ENCODE assay signal across 8 cellular contexts in genomic region chr9:119289740-119290139, GRCh38.
A peak's percentile ranks its signal among the peaks of the same experiment; 100 is the strongest.
DNase-seq lines count a peak whose midpoint lies in the region; ATAC-seq and TF ChIP-seq lines count a peak whose summit lies in the region.

No MANE protein-coding gene starts in this region.

- no peaks in the 10 kb centered on the region for H3K9me3 Mint-ChIP-seq in osteocyte (ENCODE audit: unreplicated experiment)

- ATAC-seq in GM21390 (IDR thresholded peaks at IDR 0.05; ENCODE audit: unreplicated experiment), result peak; percentile 90
- no peak for ATAC-seq in HG03378 (IDR thresholded peaks at IDR 0.05; ENCODE audit: unreplicated experiment)

- H3K27me3 Mint-ChIP-seq in osteocyte (ENCODE audit: unreplicated experiment), result no peaks in the 10 kb centered on the region

- H3K4me3 ChIP-seq in fibroblast of pulmonary artery (replicated peaks; ENCODE audit: low read depth, low read length), result no peak overlapping the region

- DNase-seq in NCI-H446 (lab: John Stamatoyannopoulos, UW) (peak; percentile 20 to 57), NCI-H446 treated with DMSO at 0.1 percent for 48 hours (lab: John Stamatoyannopoulos, UW) (no peak), KBM-7 (peak; percentile 55), SHP77 (lab: John Stamatoyannopoulos, UW) (peak; percentile 4 to 51), fibroblast of pulmonary artery (ENCODE audit: low read depth) (peak; percentile 28), osteocyte (ENCODE audit: extremely low spot score, unreplicated experiment) (no peak)

- H3K36me3 Mint-ChIP-seq in osteocyte (ENCODE audit: unreplicated experiment), result no peaks in the 10 kb centered on the region

- no peaks in the 10 kb centered on the region for H3K4me1 Mint-ChIP-seq in osteocyte (ENCODE audit: unreplicated experiment)

- peak; percentile 36 for TF ChIP-seq CTCF in fibroblast of pulmonary artery (IDR thresholded peaks at IDR 0.05; ENCODE audit: low read length, missing control alignments)
- TF ChIP-seq CTCF in osteocyte (IDR thresholded peaks at IDR 0.05), result peak; percentile 69

- in situ Hi-C loops in KBM-7 (cut with MboI; ENCODE audit: low pct_unique_long_range_greater_than_20kb, low sequenced_read_pairs), result no loop called here

- H3K4me3 Mint-ChIP-seq in osteocyte (ENCODE audit: unreplicated experiment), result no peak overlapping the region

- H3K27ac Mint-ChIP-seq in osteocyte (ENCODE audit: unreplicated experiment), result no peak overlapping the region

Comparison
In these comparisons a context has a peak if more than half of its experiments do, and no peak if none do; other contexts are left out.
1. DNase-seq: peak in NCI-H446 (2 of 2), KBM-7 (single experiment), SHP77 (2 of 2) and fibroblast of pulmonary artery (single experiment); none in NCI-H446 treated with DMSO at 0.1 percent for 48 hours (single experiment) and osteocyte (single experiment).